ENCODE assay signal across 8 cellular contexts in genomic region chr1:67532452-67533216, GRCh38.
DNase-seq lines count a peak whose midpoint lies in the region; ATAC-seq and TF ChIP-seq lines count a peak whose summit lies in the region.

No MANE protein-coding gene starts in this region.

- DNase-seq in AG04449 (ENCODE audit: low read depth, low spot score) (peak; percentile 67), NCI-H2107 treated with DMSO at 0.1 percent for 48 hours (lab: John Stamatoyannopoulos, UW; ENCODE audit: unreplicated experiment) (peak; percentile 90), glomerular visceral epithelial cell (ENCODE audit: extremely low spot score) (peak; percentile 78), pons (ENCODE audit: low spot score) (peak; percentile 87)
- no peak for DNase-seq in activated CD4-positive, CD25-positive, alpha-beta regulatory T cell treated with anti-CD3 and anti-CD28 coated beads, Interleukin-2, amount 50 U/mL, for 72 hours

- H3K27ac ChIP-seq in VCaP = no peak overlapping the region

- H3K4me3 ChIP-seq in AG04449 (ENCODE audit: low read depth, low read length) = no peak overlapping the region

- ATAC-seq in HG03045 (IDR thresholded peaks at IDR 0.05; ENCODE audit: unreplicated experiment) = peak; percentile 59

- POLR2A ChIA-PET in AG04449 (lab: Yijun Ruan, JAX) = interaction anchor here (0.8 to 1.1 kb wide), 2 partner anchors 153 to 227 kb away, joined by 4 to 12 read pairs; partner anchors contain the start of gene GADD45A

- CTCF ChIA-PET in AG04449 (lab: Yijun Ruan, JAX) = interaction anchor here (0.7 to 25.3 kb wide), 37 partner anchors 8 to 581 kb away, joined by 3 to 653 read pairs (median 4); no protein-coding TSS in a partner anchor

- TF ChIP-seq CTCF in AG04449 (IDR thresholded peaks at IDR 0.05; ENCODE audit: insufficient read depth, low read length, missing control alignments) (peak; percentile 58), GM12873 (IDR thresholded peaks at IDR 0.05; ENCODE audit: insufficient read depth, low read depth, low read length, missing control alignments) (peak; percentile 67), VCaP (conservative IDR thresholded peaks at IDR 0.05) (peak; percentile 83)
